In genomic region chr21:39087976-39088370, GRCh38 we compare ENCODE assay signal across 21 cellular contexts.
DNase-seq lines count a peak whose midpoint lies in the region; ATAC-seq and TF ChIP-seq lines count a peak whose summit lies in the region.
"Had no signal": no experiment of that assay in that cellular context is flagged by ENCODE, and none has a peak within 500 bp of the region (broad histone marks: within the 10 kb centered on the region; RNA-seq: fewer than 3 reads in every experiment).

No MANE protein-coding gene starts in this region.

- H3K27ac ChIP-seq in right atrium auricular region (peak overlapping the region; percentile 90 to 92), gastrocnemius medialis (peak overlapping the region; percentile 95 to 100 (median 97))
- H3K27ac ChIP-seq: SJCRH30 had no signal

- peaks cover 0 to 47% of the 10 kb centered on the region in 2 donors for H3K4me1 ChIP-seq in right atrium auricular region
- H3K4me1 ChIP-seq in gastrocnemius medialis = peaks cover 22 to 24% of the 10 kb centered on the region in 2 donors
- H3K4me1 ChIP-seq: SJCRH30, uterus had no signal

- peaks cover 3% of the 10 kb centered on the region for H3K27me3 Mint-ChIP-seq in chondrocyte (ENCODE audit: low read depth)
- H3K27me3 Mint-ChIP-seq: activated naive CD4-positive, alpha-beta T cell treated with anti-CD3 and anti-CD28 coated beads, Interleukin-2, amount 10 ng/mL, durations not matched to agents 7 days and 5 days; CD4-positive, CD25-positive, alpha-beta regulatory T cell had no signal

- DNase-seq in COLO829 (ENCODE audit: low spot score) (peak; percentile 87), chondrocyte (ENCODE audit: low spot score) (no peak), right atrium auricular region (ENCODE audit: low spot score) (no peak), gastrocnemius medialis (peak in 1 of 2 donors; percentile 64), Kasumi-1 (lab: John Stamatoyannopoulos, UW) (no peak)
- no peak for DNase-seq in stimulated activated naive CD8-positive, alpha-beta T cell treated with anti-CD3 and anti-CD28 coated beads, Interleukin-15, Interleukin-2, amounts not matched to agents 100 U/mL and 50 U/mL, for 24 hours
- DNase-seq: activated CD8-positive, alpha-beta T cell treated with anti-CD3 and anti-CD28 coated beads, Interleukin-2, amount 10 ng/mL, durations not matched to agents 7 days and 5 days; activated naive CD4-positive, alpha-beta T cell treated with anti-CD3 and anti-CD28 coated beads, Interleukin-2, amount 10 ng/mL, durations not matched to agents 7 days and 5 days; activated T-cell treated with anti-CD3 and anti-CD28 coated beads, Interleukin-2, amount 50 U/mL, for 4 hours; CD4-positive, CD25-positive, alpha-beta regulatory T cell; cortex of kidney; mucosa of descending colon; NCI-H146; NCI-H2171 treated with DMSO at 0.1 percent for 48 hours; OCI-M1; sigmoid colon; SJCRH30; stimulated activated CD4-positive, alpha-beta T cell treated with anti-CD3 and anti-CD28 coated beads, Interleukin-2, amount 100 ng/mL, for 24 hours had no signal

- H3K27ac Mint-ChIP-seq in chondrocyte (ENCODE audit: unreplicated experiment) = peak overlapping the region; percentile 59
- H3K27ac Mint-ChIP-seq: activated CD8-positive, alpha-beta T cell treated with anti-CD3 and anti-CD28 coated beads, Interleukin-2, amount 10 ng/mL, durations not matched to agents 7 days and 5 days; activated naive CD4-positive, alpha-beta T cell treated with anti-CD3 and anti-CD28 coated beads, Interleukin-2, amount 10 ng/mL, durations not matched to agents 7 days and 5 days; CD4-positive, CD25-positive, alpha-beta regulatory T cell had no signal

- TF ChIP-seq POLR2A in gastrocnemius medialis (IDR thresholded peaks at IDR 0.05) = peak in 1 of 2 donors; percentile 4

- in situ Hi-C loops in gastrocnemius medialis (cut with MboI; ENCODE audit: low sequenced_read_pairs in 4 of 4) = no loop called here

- H3K4me3 Mint-ChIP-seq in chondrocyte (ENCODE audit: unreplicated experiment) = peak overlapping the region; percentile 47
- H3K4me3 Mint-ChIP-seq: activated CD8-positive, alpha-beta T cell treated with anti-CD3 and anti-CD28 coated beads, Interleukin-2, amount 10 ng/mL, durations not matched to agents 7 days and 5 days; activated naive CD4-positive, alpha-beta T cell treated with anti-CD3 and anti-CD28 coated beads, Interleukin-2, amount 10 ng/mL, durations not matched to agents 7 days and 5 days; activated T-cell treated with anti-CD3 and anti-CD28 coated beads, Interleukin-2, amount 50 U/mL, for 4 hours; CD4-positive, CD25-positive, alpha-beta regulatory T cell had no signal

- H3K4me3 ChIP-seq in right atrium auricular region (no peak overlapping the region), gastrocnemius medialis (peak overlapping the region; percentile 5 to 54 (median 52))
- H3K4me3 ChIP-seq: mucosa of descending colon, sigmoid colon, SJCRH30, uterus had no signal

- TF ChIP-seq CTCF in chondrocyte (IDR thresholded peaks at IDR 0.05) = no peak
- TF ChIP-seq CTCF in right atrium auricular region (IDR thresholded peaks at IDR 0.05) = no peak
- TF ChIP-seq CTCF in gastrocnemius medialis (IDR thresholded peaks at IDR 0.05 in 4 of 5, conservative IDR thresholded peaks at IDR 0.05 in 1 of 5) = no peak

- H3K27me3 ChIP-seq in right atrium auricular region = no peaks in the 10 kb centered on the region
- no peaks in the 10 kb centered on the region for H3K27me3 ChIP-seq in gastrocnemius medialis
- H3K27me3 ChIP-seq: sigmoid colon, SJCRH30, uterus had no signal

- no peaks in the 10 kb centered on the region for H3K36me3 ChIP-seq in right atrium auricular region
- no peaks in the 10 kb centered on the region for H3K36me3 ChIP-seq in gastrocnemius medialis
- H3K36me3 ChIP-seq: sigmoid colon, SJCRH30, uterus had no signal

- no peaks in the 10 kb centered on the region for H3K36me3 Mint-ChIP-seq in chondrocyte (ENCODE audit: low read depth)
- H3K36me3 Mint-ChIP-seq: activated naive CD4-positive, alpha-beta T cell treated with anti-CD3 and anti-CD28 coated beads, Interleukin-2, amount 10 ng/mL, durations not matched to agents 7 days and 5 days; CD4-positive, CD25-positive, alpha-beta regulatory T cell had no signal

- peak; percentile 19 to 33 for ATAC-seq in gastrocnemius medialis
- no peak for ATAC-seq in stimulated activated naive CD8-positive, alpha-beta T cell treated with anti-CD3 and anti-CD28 coated beads, Interleukin-15, Interleukin-2, amounts not matched to agents 100 U/mL and 50 U/mL, for 24 hours
- ATAC-seq in HG03432 (IDR thresholded peaks at IDR 0.05; ENCODE audit: unreplicated experiment) = no peak
- ATAC-seq in HG03095 (IDR thresholded peaks at IDR 0.05; ENCODE audit: unreplicated experiment) = no peak
- ATAC-seq: activated CD8-positive, alpha-beta T cell treated with anti-CD3 and anti-CD28 coated beads, Interleukin-2, amount 10 ng/mL, durations not matched to agents 7 days and 5 days; activated T-cell treated with anti-CD3 and anti-CD28 coated beads, Interleukin-2, amount 50 U/mL, for 4 hours; mucosa of descending colon had no signal

- intact Hi-C loops in gastrocnemius medialis (cut with DNase I; ENCODE audit: low total_unique reads) = loop anchor here (1.0 to 5.0 kb wide), 6 partner anchors 39 to 364 kb away; partner anchors contain the start of genes ETS2 and SH3BGR

- H3K9me3 ChIP-seq in right atrium auricular region (no peaks in the 10 kb centered on the region), gastrocnemius medialis (no peaks in the 10 kb centered on the region)
- H3K9me3 ChIP-seq: mucosa of descending colon, sigmoid colon, SJCRH30, uterus had no signal

- peaks cover 26% of the 10 kb centered on the region for H3K4me1 Mint-ChIP-seq in chondrocyte (ENCODE audit: low read depth)
- H3K4me1 Mint-ChIP-seq: activated naive CD4-positive, alpha-beta T cell treated with anti-CD3 and anti-CD28 coated beads, Interleukin-2, amount 10 ng/mL, durations not matched to agents 7 days and 5 days; CD4-positive, CD25-positive, alpha-beta regulatory T cell had no signal

- no peaks in the 10 kb centered on the region for H3K9me3 Mint-ChIP-seq in chondrocyte (ENCODE audit: low read depth)
- H3K9me3 Mint-ChIP-seq: activated naive CD4-positive, alpha-beta T cell treated with anti-CD3 and anti-CD28 coated beads, Interleukin-2, amount 10 ng/mL, durations not matched to agents 7 days and 5 days; activated T-cell treated with anti-CD3 and anti-CD28 coated beads, Interleukin-2, amount 50 U/mL, for 4 hours; CD4-positive, CD25-positive, alpha-beta regulatory T cell had no signal

Comparison
In these comparisons a context has a peak if more than half of its experiments do, and no peak if none do; other contexts are left out.
1. H3K4me3 ChIP-seq: peak in gastrocnemius medialis (4 of 4); none in right atrium auricular region (0 of 2).
2. ATAC-seq: peak in gastrocnemius medialis (2 of 2); none in stimulated activated naive CD8-positive, alpha-beta T cell treated with anti-CD3 and anti-CD28 coated beads, Interleukin-15, Interleukin-2, amounts not matched to agents 100 U/mL and 50 U/mL, for 24 hours (single experiment), HG03432 (single experiment) and HG03095 (single experiment).